In the genomic region with DNA sequence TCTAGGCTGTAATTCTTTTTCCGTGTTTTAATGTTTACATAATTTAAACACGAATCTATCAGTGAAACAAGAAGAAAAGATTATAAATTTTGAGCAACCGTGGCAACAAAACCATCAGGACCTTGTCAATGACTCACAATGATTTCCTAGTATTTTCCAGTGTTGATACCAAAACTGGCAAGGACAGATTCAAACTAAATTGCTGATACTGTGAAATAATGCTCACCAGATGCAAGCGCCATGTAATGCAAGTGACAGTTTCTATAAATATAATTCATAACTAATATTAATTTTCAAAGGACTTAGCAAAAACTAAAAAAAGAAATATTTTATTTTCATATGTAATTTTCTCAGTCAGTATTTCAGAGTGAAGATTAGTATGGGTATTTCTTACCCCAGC, we compare ENCODE assay signal across 36 cellular contexts.
"Had no signal": no experiment of that assay in that cellular context is flagged by ENCODE, and none has a peak within 500 bp of the region (broad histone marks: within the 10 kb centered on the region; RNA-seq: fewer than 3 reads in every experiment).

No MANE protein-coding gene starts in this region.

- H3K36me3 ChIP-seq: MG63 had no signal

- H3K27me3 ChIP-seq: MG63 had no signal

- DNase-seq: Karpas-422, Kasumi-1, MG63, MM.1S, MV-4-11, NCI-H1048, NCI-H1092, NCI-H1092 treated with DMSO at 0.1 percent for 48 hours, NCI-H1105, NCI-H1105 treated with DMSO at 0.1 percent for 48 hours, NCI-H1417, NCI-H1417 treated with DMSO at 0.1 percent for 48 hours, NCI-H1436, NCI-H1436 treated with DMSO at 0.1 percent for 48 hours, NCI-H146, NCI-H1694, NCI-H1694 treated with DMSO at 0.1 percent for 48 hours, NCI-H187, NCI-H187 treated with DMSO at 0.1 percent for 48 hours, NCI-H1930, NCI-H2029, NCI-H2029 treated with DMSO at 0.1 percent for 48 hours, NCI-H2081, NCI-H2081 treated with DMSO at 0.1 percent for 48 hours, NCI-H2107, NCI-H2171, NCI-H2171 treated with DMSO at 0.1 percent for 48 hours, NCI-H2227 treated with DMSO at 0.1 percent for 48 hours, NCI-H226, NCI-H345, NCI-H446, NCI-H446 treated with DMSO at 0.1 percent for 48 hours, NCI-H510A, NCI-H510A treated with DMSO at 0.1 percent for 48 hours, NCI-H524, NCI-H524 treated with DMSO at 0.1 percent for 48 hours had no signal

- H3K4me3 ChIP-seq: MG63 had no signal

- H3K9me3 ChIP-seq: MG63 had no signal
